Comparison of ENCODE assay signal across 9 cellular contexts in genomic region chrX:72308209-72308565, GRCh38. TPM values are rescaled to one million over a fixed set of nuclear protein-coding genes. Genes with fewer than 3 reads are reported as not detected.
DNase-seq lines count a peak whose midpoint lies in the region; ATAC-seq and TF ChIP-seq lines count a peak whose summit lies in the region.
"Had no signal": no experiment of that assay in that cellular context is flagged by ENCODE, and none has a peak within 500 bp of the region (broad histone marks: within the 10 kb centered on the region; RNA-seq: fewer than 3 reads in every experiment).

No MANE protein-coding gene starts in this region.

- intact Hi-C loops in spleen (cut with DNase I; ENCODE audit: low total_unique reads): no loop called here

- CTCF ChIA-PET in activated CD4-positive, alpha-beta T cell treated with anti-CD3 and anti-CD28 coated beads, Interleukin-2, amount 10 ng/mL, durations not matched to agents 7 days and 5 days (lab: Charles Lee): interaction anchor here (1.0 kb wide), 1 partner anchor 31 kb away, joined by 3 read pairs; the partner anchor contains the start of gene RPS4X
- CTCF ChIA-PET in T-cell (lab: Charles Lee): no interaction called here

- peaks cover 38% of the 10 kb centered on the region for H3K27me3 ChIP-seq in hepatocyte
- H3K27me3 ChIP-seq in spleen (replicated peaks in 1 of 7): peaks cover 10 to 91% (median 68%) of the 10 kb centered on the region in 7 donors
- H3K27me3 ChIP-seq in brain microvascular endothelial cell (replicated peaks): peaks cover 60% of the 10 kb centered on the region

- no peak for TF ChIP-seq POLR2A in spleen (IDR thresholded peaks at IDR 0.05)

- H3K9me3 Mint-ChIP-seq in activated CD4-positive, alpha-beta T cell treated with anti-CD3 and anti-CD28 coated beads, Interleukin-2, amount 10 ng/mL, durations not matched to agents 7 days and 5 days: no peaks in the 10 kb centered on the region
- no peaks in the 10 kb centered on the region for H3K9me3 Mint-ChIP-seq in T-cell

- H3K4me1 ChIP-seq in hepatocyte (ENCODE audit: insufficient read depth) (peaks cover 12% of the 10 kb centered on the region), spleen (peaks cover 10 to 50% (median 38%) of the 10 kb centered on the region in 6 donors)

- ATAC-seq in T-cell (replicated peaks in 1 of 4): no peak
- no peak for ATAC-seq in HG03095 (IDR thresholded peaks at IDR 0.05; ENCODE audit: unreplicated experiment)
- no peak for ATAC-seq in HG03520 (IDR thresholded peaks at IDR 0.05; ENCODE audit: unreplicated experiment)

- no peak overlapping the region for H3K27ac Mint-ChIP-seq in activated CD4-positive, alpha-beta T cell treated with anti-CD3 and anti-CD28 coated beads, Interleukin-2, amount 10 ng/mL, durations not matched to agents 7 days and 5 days
- H3K27ac Mint-ChIP-seq in T-cell: peak overlapping the region in 1 of 2 donors; percentile 55

- no peak overlapping the region for H3K4me3 ChIP-seq in hepatocyte
- H3K4me3 ChIP-seq in spleen: peak overlapping the region in 6 of 8 donors; percentile 3 to 72 (median 12)
- no peak overlapping the region for H3K4me3 ChIP-seq in brain microvascular endothelial cell (ENCODE audit: low read depth, low read length)

- H3K4me3 Mint-ChIP-seq in activated CD4-positive, alpha-beta T cell treated with anti-CD3 and anti-CD28 coated beads, Interleukin-2, amount 10 ng/mL, durations not matched to agents 7 days and 5 days: peak overlapping the region; percentile 30
- H3K4me3 Mint-ChIP-seq in T-cell: peak overlapping the region; percentile 56 to 91 (median 61)

- peaks cover 56% of the 10 kb centered on the region for H3K27me3 Mint-ChIP-seq in activated CD4-positive, alpha-beta T cell treated with anti-CD3 and anti-CD28 coated beads, Interleukin-2, amount 10 ng/mL, durations not matched to agents 7 days and 5 days
- H3K27me3 Mint-ChIP-seq in T-cell: peaks cover 47 to 65% of the 10 kb centered on the region in 2 donors

- H3K27ac ChIP-seq in hepatocyte (no peak overlapping the region), spleen (no peak overlapping the region), brain microvascular endothelial cell (no peak overlapping the region)
- H3K27ac ChIP-seq: epithelial cell of prostate had no signal

- TF ChIP-seq CTCF in hepatocyte (IDR thresholded peaks at IDR 0.05; ENCODE audit: poor library complexity) (no peak), spleen (IDR thresholded peaks at IDR 0.05 in 8 of 11, conservative IDR thresholded peaks at IDR 0.05 in 3 of 11) (no peak), brain microvascular endothelial cell (IDR thresholded peaks at IDR 0.05; ENCODE audit: low read depth, low read length, missing control alignments) (no peak)

- no peaks in the 10 kb centered on the region for H3K36me3 Mint-ChIP-seq in activated CD4-positive, alpha-beta T cell treated with anti-CD3 and anti-CD28 coated beads, Interleukin-2, amount 10 ng/mL, durations not matched to agents 7 days and 5 days (ENCODE audit: low read depth)
- H3K36me3 Mint-ChIP-seq in T-cell: no peaks in the 10 kb centered on the region

- no peaks in the 10 kb centered on the region for H3K9me2 ChIP-seq in hepatocyte (replicated peaks; ENCODE audit: insufficient read depth)

- in situ Hi-C loops in brain microvascular endothelial cell (cut with HindIII; ENCODE audit: low pct_ligation_motif_present, low sequenced_read_pairs): no loop called here

- H3K36me3 ChIP-seq in hepatocyte (replicated peaks; ENCODE audit: insufficient read depth, low read depth) (no peaks in the 10 kb centered on the region), spleen (no peaks in the 10 kb centered on the region), brain microvascular endothelial cell (replicated peaks) (no peaks in the 10 kb centered on the region)

- POLR2A ChIA-PET in activated CD4-positive, alpha-beta T cell treated with anti-CD3 and anti-CD28 coated beads, Interleukin-2, amount 10 ng/mL, durations not matched to agents 7 days and 5 days (lab: Charles Lee): interaction anchor here (0.6 kb wide), 1 partner anchor 11 kb away, joined by 4 read pairs; no protein-coding TSS in a partner anchor
- POLR2A ChIA-PET in T-cell (lab: Charles Lee): no interaction called here

- 43% methylated on average over 11 of the region's 11 CpGs for WGBS in hepatocyte (ENCODE audit: low lambda C conversion rate, missing lambda C conversion rate)
- 4 to 26% (median 6%) methylated on average over 11 of the region's 11 CpGs for WGBS in spleen, 5 donors

- H3K9me3 ChIP-seq in hepatocyte (ENCODE audit: low read depth) (no peaks in the 10 kb centered on the region), spleen (no peaks in the 10 kb centered on the region)

- peak overlapping the region; percentile 87 for H3K4me2 ChIP-seq in hepatocyte

- no peaks in the 10 kb centered on the region for H3K79me2 ChIP-seq in hepatocyte

- H2AFZ ChIP-seq in hepatocyte: no peak overlapping the region

- peaks cover 24% of the 10 kb centered on the region for H3K4me1 Mint-ChIP-seq in activated CD4-positive, alpha-beta T cell treated with anti-CD3 and anti-CD28 coated beads, Interleukin-2, amount 10 ng/mL, durations not matched to agents 7 days and 5 days
- peaks cover 27 to 37% (median 36%) of the 10 kb centered on the region in 3 donors for H3K4me1 Mint-ChIP-seq in T-cell

- H4K20me1 ChIP-seq in hepatocyte (ENCODE audit: insufficient read depth, poor library complexity, severe bottlenecking): no peaks in the 10 kb centered on the region

- no peak for DNase-seq in activated CD4-positive, alpha-beta T cell treated with anti-CD3 and anti-CD28 coated beads, Interleukin-2, amount 10 ng/mL, durations not matched to agents 7 days and 5 days
- DNase-seq in activated CD4-positive, alpha-beta T cell treated with anti-CD3 and anti-CD28 coated beads, Interleukin-2, amount 50 U/mL, for 4 hours: no peak
- DNase-seq in T-cell (peak in 1 of 34 experiments; percentile 8), hepatocyte (ENCODE audit: low spot score) (no peak), spleen (no peak), brain microvascular endothelial cell (no peak)

RNA-seq across cellular contexts. Expression of gene CITED1, which starts 2.5 kb away (rescaled TPM):
- total RNA-seq in activated CD4-positive, alpha-beta T cell treated with anti-CD3 and anti-CD28 coated beads, Interleukin-2, amount 10 ng/mL, durations not matched to agents 7 days and 5 days: not detected
- total RNA-seq in T-cell (not detected), hepatocyte (2.9 TPM in 1 of 2 replicates, not detected in the other), spleen (under 1 TPM in 2 of 7 donors, not detected in 5; 0.49 to 0.73 TPM)
- polyA plus RNA-seq in hepatocyte (not detected in 2 replicates), spleen (under 1 TPM; 0.33 to 0.37 (median 0.35) TPM)

RNA-seq across cellular contexts. Expression of gene RPS4X, which starts 31.1 kb away (rescaled TPM):
- 100 to 1,000 TPM; 937 to 973 TPM for total RNA-seq in activated CD4-positive, alpha-beta T cell treated with anti-CD3 and anti-CD28 coated beads, Interleukin-2, amount 10 ng/mL, durations not matched to agents 7 days and 5 days
- total RNA-seq in T-cell: 1,000 to 10,000 TPM; 1,254 to 2,149 (median 1,425) TPM
- total RNA-seq in hepatocyte: 650 and 763 TPM in 2 replicates
- polyA plus RNA-seq in hepatocyte: 180 and 208 TPM in 2 replicates
- 1,000 to 10,000 TPM in 4 of 7 donors, 100 to 1,000 TPM in 3; 624 to 1,282 (median 1,031) TPM for total RNA-seq in spleen
- 1,000 to 10,000 TPM; 1,352 to 2,922 (median 1,774) TPM for polyA plus RNA-seq in spleen

Comparison
In these comparisons a context has a peak if more than half of its experiments do, and no peak if none do; other contexts are left out.
1. H3K4me3 ChIP-seq: peak in spleen (6 of 8); none in hepatocyte (single experiment) and brain microvascular endothelial cell (single experiment).